Comparison of ENCODE assay signal across 13 cellular contexts in genomic region chr5:123515904-123516303, GRCh38. TPM values are rescaled to one million over a fixed set of nuclear protein-coding genes. Genes with fewer than 3 reads are reported as not detected.
DNase-seq lines count a peak whose midpoint lies in the region; ATAC-seq and TF ChIP-seq lines count a peak whose summit lies in the region.
"Had no signal": no experiment of that assay in that cellular context is flagged by ENCODE, and none has a peak within 500 bp of the region (broad histone marks: within the 10 kb centered on the region; RNA-seq: fewer than 3 reads in every experiment).

No MANE protein-coding gene starts in this region.

- H3K36me3 ChIP-seq in CD8-positive, alpha-beta memory T cell (ENCODE audit: insufficient read depth, low read length): no peaks in the 10 kb centered on the region
- H3K36me3 ChIP-seq in heart right ventricle: no peaks in the 10 kb centered on the region

- CTCF ChIA-PET in CD8-positive, alpha-beta memory T cell (lab: Charles Lee): no interaction called here
- CTCF ChIA-PET in activated CD4-positive, alpha-beta memory T cell treated with anti-CD3 and anti-CD28 coated beads for 36 hours (lab: Charles Lee): interaction anchor here (1.2 to 1.5 kb wide), 2 partner anchors 34 to 93 kb away, joined by 3 to 4 read pairs; partner anchors contain the start of gene CEP120

- POLR2A ChIA-PET in CD8-positive, alpha-beta memory T cell (lab: Charles Lee): no interaction called here
- POLR2A ChIA-PET in activated CD4-positive, alpha-beta memory T cell treated with anti-CD3 and anti-CD28 coated beads for 36 hours (lab: Charles Lee): interaction anchor here (0.6 kb wide), 1 partner anchor 27 kb away, joined by 4 read pairs; no protein-coding TSS in a partner anchor

- no peaks in the 10 kb centered on the region for H3K9me3 Mint-ChIP-seq in CD8-positive, alpha-beta memory T cell
- H3K9me3 Mint-ChIP-seq in activated CD4-positive, alpha-beta memory T cell treated with anti-CD3 and anti-CD28 coated beads for 36 hours: no peaks in the 10 kb centered on the region
- H3K9me3 Mint-ChIP-seq in endothelial cell (ENCODE audit: unreplicated experiment): no peaks in the 10 kb centered on the region

- H3K27me3 ChIP-seq in CD8-positive, alpha-beta memory T cell (ENCODE audit: insufficient read depth, low read length, poor library complexity, severe bottlenecking): no peaks in the 10 kb centered on the region
- no peaks in the 10 kb centered on the region for H3K27me3 ChIP-seq in heart right ventricle
- H3K27me3 ChIP-seq: testis had no signal

- no peaks in the 10 kb centered on the region for H3K9me3 ChIP-seq in CD8-positive, alpha-beta memory T cell (ENCODE audit: low read length)
- H3K9me3 ChIP-seq in heart right ventricle: no peaks in the 10 kb centered on the region
- H3K9me3 ChIP-seq: testis had no signal

- no peak for TF ChIP-seq CTCF in endothelial cell (IDR thresholded peaks at IDR 0.05; ENCODE audit: unreplicated experiment)
- TF ChIP-seq CTCF in heart right ventricle (IDR thresholded peaks at IDR 0.05): no peak

- H3K36me3 Mint-ChIP-seq in CD8-positive, alpha-beta memory T cell: peaks cover 0 to 13% (median 0%) of the 10 kb centered on the region in 3 donors
- H3K36me3 Mint-ChIP-seq in activated CD4-positive, alpha-beta memory T cell treated with anti-CD3 and anti-CD28 coated beads for 36 hours: peaks cover 4% of the 10 kb centered on the region
- peaks cover 7% of the 10 kb centered on the region for H3K36me3 Mint-ChIP-seq in endothelial cell (ENCODE audit: low read depth, unreplicated experiment)

- no peak for ATAC-seq in HG02623 (IDR thresholded peaks at IDR 0.05; ENCODE audit: unreplicated experiment)
- ATAC-seq in GM21390 (IDR thresholded peaks at IDR 0.05; ENCODE audit: unreplicated experiment): no peak
- ATAC-seq in heart right ventricle: no peak

- DNase-seq in CD1c-positive myeloid dendritic cell (ENCODE audit: extremely low spot score) (peak; percentile 32), endothelial cell (ENCODE audit: low spot score) (no peak), heart right ventricle (no peak)
- peak in 2 of 5 donors; percentile 68 to 70 for DNase-seq in CD8-positive, alpha-beta memory T cell
- no peak for DNase-seq in activated CD4-positive, alpha-beta memory T cell treated with anti-CD3 and anti-CD28 coated beads for 36 hours
- DNase-seq: glutamatergic neuron; H7; NCI-H69; posterior cingulate gyrus; stimulated activated CD4-positive, alpha-beta T cell treated with anti-CD3 and anti-CD28 coated beads, Interleukin-2, amount 100 ng/mL, for 24 hours; testis had no signal

- H3K4me1 Mint-ChIP-seq in CD8-positive, alpha-beta memory T cell: peaks cover 57 to 85% (median 82%) of the 10 kb centered on the region in 3 donors
- peaks cover 67% of the 10 kb centered on the region for H3K4me1 Mint-ChIP-seq in activated CD4-positive, alpha-beta memory T cell treated with anti-CD3 and anti-CD28 coated beads for 36 hours (ENCODE audit: low read depth)
- peaks cover 43% of the 10 kb centered on the region for H3K4me1 Mint-ChIP-seq in endothelial cell (ENCODE audit: unreplicated experiment)

- intact Hi-C loops in activated CD4-positive, alpha-beta memory T cell treated with anti-CD3 and anti-CD28 coated beads for 36 hours (cut with micrococcal nuclease): loop anchor here (1.0 to 10.0 kb wide), 5 partner anchors 56 to 1069 kb away; partner anchors contain the start of genes SNX2 and SNX24
- intact Hi-C loops in heart right ventricle (cut with DNase I): loop anchor here in 1 of 10 donors (10.0 kb wide), 1 partner anchor 59 kb away; no protein-coding TSS in a partner anchor

- WGBS in heart right ventricle, 2 donors: 93 to 97% methylated on average over 3 of the region's 3 CpGs

- peaks cover 41% of the 10 kb centered on the region for H3K4me1 ChIP-seq in CD8-positive, alpha-beta memory T cell (ENCODE audit: insufficient read depth, low read length)
- H3K4me1 ChIP-seq in heart right ventricle: peaks cover 0 to 44% (median 16%) of the 10 kb centered on the region in 9 donors

- peak overlapping the region; percentile 17 to 94 (median 84) for H3K27ac Mint-ChIP-seq in CD8-positive, alpha-beta memory T cell
- peak overlapping the region; percentile 64 for H3K27ac Mint-ChIP-seq in activated CD4-positive, alpha-beta memory T cell treated with anti-CD3 and anti-CD28 coated beads for 36 hours
- peak overlapping the region; percentile 14 for H3K27ac Mint-ChIP-seq in endothelial cell (ENCODE audit: unreplicated experiment)

- peaks cover 0 to 4% of the 10 kb centered on the region in 2 donors for H3K27me3 Mint-ChIP-seq in CD8-positive, alpha-beta memory T cell
- no peaks in the 10 kb centered on the region for H3K27me3 Mint-ChIP-seq in activated CD4-positive, alpha-beta memory T cell treated with anti-CD3 and anti-CD28 coated beads for 36 hours
- peaks cover 10% of the 10 kb centered on the region for H3K27me3 Mint-ChIP-seq in endothelial cell (ENCODE audit: unreplicated experiment)

- peak overlapping the region; percentile 3 to 75 (median 38) for H3K4me3 Mint-ChIP-seq in CD8-positive, alpha-beta memory T cell
- H3K4me3 Mint-ChIP-seq in activated CD4-positive, alpha-beta memory T cell treated with anti-CD3 and anti-CD28 coated beads for 36 hours: peak overlapping the region; percentile 37
- no peak overlapping the region for H3K4me3 Mint-ChIP-seq in endothelial cell (ENCODE audit: unreplicated experiment)

- H3K4me3 ChIP-seq in CD8-positive, alpha-beta memory T cell (ENCODE audit: low read length): no peak overlapping the region
- no peak overlapping the region for H3K4me3 ChIP-seq in heart right ventricle
- H3K4me3 ChIP-seq: testis had no signal

- H3K27ac ChIP-seq in CD8-positive, alpha-beta memory T cell (ENCODE audit: low read depth, low read length): no peak overlapping the region
- no peak overlapping the region for H3K27ac ChIP-seq in heart right ventricle
- H3K27ac ChIP-seq: testis had no signal

RNA-seq across cellular contexts. Expression of gene CSNK1G3, which starts 3.9 kb away (rescaled TPM):
- total RNA-seq in CD8-positive, alpha-beta memory T cell: 10 to 100 TPM; 48.3 to 51.9 TPM
- polyA plus RNA-seq in CD8-positive, alpha-beta memory T cell: 25.5 TPM
- 10 to 100 TPM; 37.4 to 37.8 TPM for total RNA-seq in activated CD4-positive, alpha-beta memory T cell treated with anti-CD3 and anti-CD28 coated beads for 36 hours
- total RNA-seq in endothelial cell (ENCODE audit: unreplicated experiment): 55.6 TPM
- 10 to 100 TPM; 19.7 to 30.9 (median 25.7) TPM for total RNA-seq in heart right ventricle
- 1 to 10 TPM; 5.0 to 6.8 TPM for polyA plus RNA-seq in heart right ventricle

Comparison
In these comparisons a context has a peak if more than half of its experiments do, and no peak if none do; other contexts are left out.
1. H3K27ac Mint-ChIP-seq: peak in every context shown above with its lines; median percentile 84 in CD8-positive, alpha-beta memory T cell; 64 in activated CD4-positive, alpha-beta memory T cell treated with anti-CD3 and anti-CD28 coated beads for 36 hours; 14 in endothelial cell.